ENCODE assay signal across 1 cellular context in the genomic region with DNA sequence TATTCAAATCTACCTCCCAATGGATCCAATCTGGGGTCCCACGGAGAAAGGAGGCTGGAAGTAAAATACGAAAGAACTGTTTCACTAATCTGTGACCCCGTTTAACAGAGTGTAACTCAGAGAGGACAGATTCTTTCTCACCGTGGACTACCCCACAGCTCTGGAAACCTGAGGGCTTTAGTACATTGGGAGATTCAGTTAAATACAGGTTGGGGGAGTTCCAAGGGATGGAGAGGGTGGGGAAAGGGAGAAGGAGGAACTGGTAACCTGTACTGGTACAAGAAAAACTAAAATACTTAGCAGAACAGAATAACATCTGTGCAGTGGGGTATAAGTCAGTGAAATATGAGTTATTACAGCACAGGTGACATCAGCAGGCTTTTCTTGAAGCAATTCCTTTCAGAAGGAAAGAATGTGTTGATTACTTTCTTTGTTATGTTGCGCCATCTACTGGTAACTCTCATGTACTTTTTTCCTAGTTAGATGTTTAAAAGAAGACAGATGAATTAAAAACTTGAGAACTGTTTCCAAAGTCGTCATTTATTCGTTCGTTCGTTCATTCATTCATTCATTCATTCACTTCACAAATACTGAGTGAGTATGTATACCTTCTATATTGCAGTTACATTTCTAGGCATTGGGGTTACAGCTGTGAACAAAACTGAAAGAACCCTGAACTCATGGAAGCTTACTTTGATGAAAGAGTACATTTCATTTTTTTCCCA.
TF ChIP-seq lines count a peak whose summit lies in the region.

No MANE protein-coding gene starts in this region.

TF ChIP-seq in IMR-90, 13 proteins besides CTCF, POLR2A, EP300 and RAD21 (continued from another document):
- TF ChIP-seq, protein P1, sequence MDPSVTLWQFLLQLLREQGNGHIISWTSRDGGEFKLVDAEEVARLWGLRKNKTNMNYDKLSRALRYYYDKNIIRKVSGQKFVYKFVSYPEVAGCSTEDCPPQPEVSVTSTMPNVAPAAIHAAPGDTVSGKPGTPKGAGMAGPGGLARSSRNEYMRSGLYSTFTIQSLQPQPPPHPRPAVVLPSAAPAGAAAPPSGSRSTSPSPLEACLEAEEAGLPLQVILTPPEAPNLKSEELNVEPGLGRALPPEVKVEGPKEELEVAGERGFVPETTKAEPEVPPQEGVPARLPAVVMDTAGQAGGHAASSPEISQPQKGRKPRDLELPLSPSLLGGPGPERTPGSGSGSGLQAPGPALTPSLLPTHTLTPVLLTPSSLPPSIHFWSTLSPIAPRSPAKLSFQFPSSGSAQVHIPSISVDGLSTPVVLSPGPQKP (IDR thresholded peaks at IDR 0.05; ENCODE audit: borderline replicate concordance, low read depth, low read length): no peak
- TF ChIP-seq MAZ (IDR thresholded peaks at IDR 0.05; ENCODE audit: borderline replicate concordance, low read depth, low read length) (no peak), MXI1 (IDR thresholded peaks at IDR 0.05; ENCODE audit: borderline replicate concordance, low read depth, low read length) (no peak)
